1 cellular context compared by ENCODE assay signal in genomic region chr10:27658788-27659187, GRCh38.
TF ChIP-seq lines count a peak whose summit lies in the region.

No MANE protein-coding gene starts in this region.

TF ChIP-seq in GM23338, 12 proteins besides CTCF, POLR2A, EP300 and RAD21 (continued from another document):
- no peak for TF ChIP-seq ZNF462 (CRISPR knock-in tag; IDR thresholded peaks at IDR 0.05)
- TF ChIP-seq EZH2 (IDR thresholded peaks at IDR 0.05; ENCODE audit: low read depth, unreplicated experiment): no peak
- no peak for TF ChIP-seq STAT1 (IDR thresholded peaks at IDR 0.05; ENCODE audit: unreplicated experiment)
- no peak for TF ChIP-seq REST (IDR thresholded peaks at IDR 0.05; ENCODE audit: unreplicated experiment)
- no peak for TF ChIP-seq EZH2phosphoT487 (IDR thresholded peaks at IDR 0.05; ENCODE audit: unreplicated experiment)
- TF ChIP-seq ETS1 (IDR thresholded peaks at IDR 0.05): no peak
- no peak for TF ChIP-seq CREB1 (CRISPR knock-in tag; IDR thresholded peaks at IDR 0.05; ENCODE audit: low read depth)
- TF ChIP-seq POLR2AphosphoS5 (IDR thresholded peaks at IDR 0.05; ENCODE audit: low read depth): no peak
- TF ChIP-seq ZNF331 (CRISPR knock-in tag; IDR thresholded peaks at IDR 0.05; ENCODE audit: low read depth): no peak
- no peak for TF ChIP-seq ZNF114 (CRISPR knock-in tag; IDR thresholded peaks at IDR 0.05)
TF ChIP-seq in GM23338: peak in this region for 0.
